In genomic region chr15:42149493-42150245, GRCh38 we compare ENCODE assay signal across 17 cellular contexts. TPM values are rescaled to one million over a fixed set of nuclear protein-coding genes. Genes with fewer than 3 reads are reported as not detected.
DNase-seq lines count a peak whose midpoint lies in the region; ATAC-seq, FAIRE-seq and TF ChIP-seq lines count a peak whose summit lies in the region.
"Had no signal": no experiment of that assay in that cellular context is flagged by ENCODE, and none has a peak within 500 bp of the region (broad histone marks: within the 10 kb centered on the region; RNA-seq: fewer than 3 reads in every experiment).

No MANE protein-coding gene starts in this region.

- H3K23me2 ChIP-seq in H1 (ENCODE audit: low read depth, low read length): no peaks in the 10 kb centered on the region

- H4K8ac ChIP-seq in H1 (ENCODE audit: extremely low read depth, insufficient read depth, low read length): peak overlapping the region; percentile 28; the same call in 1 of the 2 replicates

- no peak overlapping the region for H4K91ac ChIP-seq in H1 (replicated peaks; ENCODE audit: insufficient read length, low read length)

- no peak for TF ChIP-seq EP300 in H1 (IDR thresholded peaks at IDR 0.05; ENCODE audit: borderline replicate concordance in 1 of 2, low read depth in 2 of 2, low read length in 2 of 2)

- no peaks in the 10 kb centered on the region for H3K27me3 ChIP-seq in H1 (replicated peaks in 1 of 4; ENCODE audit: control insufficient read depth in 3 of 4, extremely low read depth in 1 of 4, insufficient read depth in 3 of 4, low read length in 3 of 4)
- no peaks in the 10 kb centered on the region for H3K27me3 ChIP-seq in neural progenitor cell

- H3K9ac ChIP-seq in H1 (replicated peaks in 1 of 4; ENCODE audit: extremely low read depth in 1 of 4, low read depth in 3 of 4, low read length in 3 of 4) (no peak overlapping the region), neural progenitor cell (no peak overlapping the region)

- DNase-seq in D341Med (ENCODE audit: low spot score) (peak; percentile 21), HFFc6 (no peak), H1 (ENCODE audit: low read depth in 1 of 2, low spot score in 2 of 2) (no peak), neural progenitor cell (ENCODE audit: low spot score) (no peak), NCI-H226 (no peak)
- no peak for DNase-seq in activated CD4-positive, alpha-beta T cell treated with anti-CD3 and anti-CD28 coated beads, Interleukin-2, amount 10 ng/mL, durations not matched to agents 7 days and 5 days
- DNase-seq: ACHN; Calu3; CD4-positive, CD25-positive, alpha-beta regulatory T cell; MM.1S; NCI-H1105; NCI-H187; NCI-H510A had no signal

- CTCF ChIA-PET in H1 (lab: Charles Lee; ENCODE audit: partially characterized antibody): interaction anchor here (0.9 to 22.6 kb wide), 8 partner anchors 12 to 160 kb away, joined by 3 to 416 read pairs (median 4); no protein-coding TSS in a partner anchor
- CTCF ChIA-PET in activated CD4-positive, alpha-beta T cell treated with anti-CD3 and anti-CD28 coated beads, Interleukin-2, amount 10 ng/mL, durations not matched to agents 7 days and 5 days (lab: Charles Lee): interaction anchor here (1.7 kb wide), 1 partner anchor 11 kb away, joined by 3 read pairs; no protein-coding TSS in a partner anchor

- H3K4me3 ChIP-seq in H1 (ENCODE audit: extremely low read depth in 1 of 4, insufficient read depth in 2 of 4, low read depth in 3 of 4, low read length in 4 of 4): no peak overlapping the region
- H3K4me3 ChIP-seq in neural progenitor cell: no peak overlapping the region

- H3K4me2 ChIP-seq in H1 (ENCODE audit: insufficient read depth in 1 of 2, low read depth in 2 of 2, low read length in 2 of 2): no peak overlapping the region
- no peak overlapping the region for H3K4me2 ChIP-seq in neural progenitor cell

- 96% methylated on average over 15 of the region's 16 CpGs; no CpG with 5 or more reads in 1 of the 2 experiments for WGBS in H1 (ENCODE audit: extremely low coverage in 1 of 2, insufficient coverage in 1 of 2, insufficient read length in 1 of 2, insufficient replicate concordance in 2 of 2, low coverage in 1 of 2, low lambda C conversion rate in 2 of 2, missing lambda C conversion rate in 1 of 2), 2 experiments

- H3K79me1 ChIP-seq in H1 (ENCODE audit: low read depth, low read length): no peaks in the 10 kb centered on the region

- H3K9me3 ChIP-seq in H1 (ENCODE audit: insufficient read depth in 2 of 2, low read depth in 1 of 2, low read length in 1 of 2): no peaks in the 10 kb centered on the region
- H3K9me3 ChIP-seq in neural progenitor cell (ENCODE audit: low read depth): no peaks in the 10 kb centered on the region

- H3K23ac ChIP-seq in H1 (ENCODE audit: insufficient read length): no peak overlapping the region

- H3K4me3 Mint-ChIP-seq in HFFc6: no peak overlapping the region
- H3K4me3 Mint-ChIP-seq in neural progenitor cell: no peak overlapping the region
- no peak overlapping the region for H3K4me3 Mint-ChIP-seq in activated CD4-positive, alpha-beta T cell treated with anti-CD3 and anti-CD28 coated beads, Interleukin-2, amount 10 ng/mL, durations not matched to agents 7 days and 5 days
- H3K4me3 Mint-ChIP-seq: CD4-positive, CD25-positive, alpha-beta regulatory T cell had no signal

- H3K4me1 Mint-ChIP-seq in HFFc6 (ENCODE audit: low read depth) (no peaks in the 10 kb centered on the region), neural progenitor cell (peaks cover 6% of the 10 kb centered on the region)
- H3K4me1 Mint-ChIP-seq in activated CD4-positive, alpha-beta T cell treated with anti-CD3 and anti-CD28 coated beads, Interleukin-2, amount 10 ng/mL, durations not matched to agents 7 days and 5 days: no peaks in the 10 kb centered on the region
- H3K4me1 Mint-ChIP-seq: CD4-positive, CD25-positive, alpha-beta regulatory T cell had no signal

- H3K27ac Mint-ChIP-seq in HFFc6 (no peak overlapping the region), neural progenitor cell (peak overlapping the region; percentile 37)
- no peak overlapping the region for H3K27ac Mint-ChIP-seq in activated CD4-positive, alpha-beta T cell treated with anti-CD3 and anti-CD28 coated beads, Interleukin-2, amount 10 ng/mL, durations not matched to agents 7 days and 5 days
- H3K27ac Mint-ChIP-seq: CD4-positive, CD25-positive, alpha-beta regulatory T cell had no signal

- H3K4me1 ChIP-seq in H1 (replicated peaks in 1 of 4; ENCODE audit: control insufficient read depth in 3 of 4, insufficient read depth in 4 of 4, low read length in 3 of 4) (peaks cover 0 to 3% (median 0%) of the 10 kb centered on the region in 4 experiments; a peak in 1 of 7 replicates), neural progenitor cell (no peaks in the 10 kb centered on the region)

- H2AFZ ChIP-seq in H1 (ENCODE audit: low read length) (no peak overlapping the region), neural progenitor cell (replicated peaks) (no peak overlapping the region)

- no peak overlapping the region for H3K14ac ChIP-seq in H1 (ENCODE audit: insufficient read length)

- H3K27me3 Mint-ChIP-seq in HFFc6 (ENCODE audit: insufficient read depth) (peaks cover 39% of the 10 kb centered on the region), neural progenitor cell (ENCODE audit: insufficient read depth, low read depth) (peaks cover 11% of the 10 kb centered on the region)
- H3K27me3 Mint-ChIP-seq in activated CD4-positive, alpha-beta T cell treated with anti-CD3 and anti-CD28 coated beads, Interleukin-2, amount 10 ng/mL, durations not matched to agents 7 days and 5 days: no peaks in the 10 kb centered on the region

- no peaks in the 10 kb centered on the region for H3K9me3 Mint-ChIP-seq in HFFc6
- no peaks in the 10 kb centered on the region for H3K9me3 Mint-ChIP-seq in neural progenitor cell
- H3K9me3 Mint-ChIP-seq in activated CD4-positive, alpha-beta T cell treated with anti-CD3 and anti-CD28 coated beads, Interleukin-2, amount 10 ng/mL, durations not matched to agents 7 days and 5 days: no peaks in the 10 kb centered on the region
- H3K9me3 Mint-ChIP-seq: CD4-positive, CD25-positive, alpha-beta regulatory T cell had no signal

- no peaks in the 10 kb centered on the region for H3K79me2 ChIP-seq in H1 (ENCODE audit: control insufficient read depth in 1 of 2, insufficient read depth in 2 of 2, low read length in 2 of 2)
- no peaks in the 10 kb centered on the region for H3K79me2 ChIP-seq in neural progenitor cell (ENCODE audit: low read depth)

- peak in 1 of 2 experiments; percentile 20; a peak in 1 of 4 replicates for TF ChIP-seq RAD21 in H1 (IDR thresholded peaks at IDR 0.05 in 1 of 2, conservative IDR thresholded peaks at IDR 0.05 in 1 of 2; ENCODE audit: low read depth in 2 of 2, low read length in 2 of 2)

- ATAC-seq in HG03439 (IDR thresholded peaks at IDR 0.05; ENCODE audit: unreplicated experiment): no peak
- no peak for ATAC-seq in HG02623 (IDR thresholded peaks at IDR 0.05; ENCODE audit: unreplicated experiment)

- H3K36me3 ChIP-seq in H1 (ENCODE audit: control insufficient read depth in 2 of 4, insufficient read depth in 4 of 4, low read length in 3 of 4) (no peaks in the 10 kb centered on the region), neural progenitor cell (no peaks in the 10 kb centered on the region)

- POLR2A ChIA-PET in H1 (lab: Charles Lee; ENCODE audit: partially characterized antibody): interaction anchor here (0.6 to 1.4 kb wide), 4 partner anchors 11 to 83 kb away, joined by 3 to 4 read pairs (median 3); no protein-coding TSS in a partner anchor
- POLR2A ChIA-PET in activated CD4-positive, alpha-beta T cell treated with anti-CD3 and anti-CD28 coated beads, Interleukin-2, amount 10 ng/mL, durations not matched to agents 7 days and 5 days (lab: Charles Lee): no interaction called here

- H3K56ac ChIP-seq in H1 (replicated peaks; ENCODE audit: insufficient read length, low read depth, low read length): no peak overlapping the region

- no peak overlapping the region for H2BK120ac ChIP-seq in H1 (replicated peaks; ENCODE audit: low read depth, low read length)

- H4K5ac ChIP-seq in H1 (ENCODE audit: insufficient read length, low read depth, low read length): no peak overlapping the region

- H2BK20ac ChIP-seq in H1 (ENCODE audit: low read length): no peak overlapping the region

- no peak overlapping the region for H2AK5ac ChIP-seq in H1 (ENCODE audit: low read depth, low read length)

- no peaks in the 10 kb centered on the region for H3F3A ChIP-seq in neural progenitor cell (ENCODE audit: low read depth)

- H3K27ac ChIP-seq in H1 (ENCODE audit: low read depth, low read length): no peak overlapping the region
- no peak overlapping the region for H3K27ac ChIP-seq in neural progenitor cell

- no peak overlapping the region for H2BK5ac ChIP-seq in H1 (ENCODE audit: low read depth, low read length)

- no peak for FAIRE-seq in H1 (lab: Jason Lieb, UNC)
- FAIRE-seq: G401.6, GM12891 had no signal

- no peak overlapping the region for H2BK12ac ChIP-seq in H1 (ENCODE audit: low read depth, low read length)

- H3K18ac ChIP-seq in H1 (ENCODE audit: extremely low read depth, low read length): no peak overlapping the region

- H4K20me1 ChIP-seq in H1 (replicated peaks in 1 of 2; ENCODE audit: control insufficient read depth in 1 of 2, insufficient read depth in 2 of 2, low read length in 2 of 2) (no peaks in the 10 kb centered on the region), neural progenitor cell (ENCODE audit: low read depth) (no peaks in the 10 kb centered on the region)

- TF ChIP-seq POLR2A in H1 (IDR thresholded peaks at IDR 0.05; ENCODE audit: control extremely low read depth in 1 of 2, low read depth in 2 of 2, low read length in 2 of 2): no peak

- TF ChIP-seq CTCF in HFFc6 (IDR thresholded peaks at IDR 0.05): peak; percentile 9; the same call in 1 of the 2 replicates
- TF ChIP-seq CTCF in H1 (IDR thresholded peaks at IDR 0.05; ENCODE audit: control extremely low read depth in 1 of 3, insufficient read depth in 1 of 3, low read depth in 1 of 3, low read length in 3 of 3): peak; percentile 18 to 34 (median 25); a peak in 3 of 4 replicates
- no peak for TF ChIP-seq CTCF in neural progenitor cell (IDR thresholded peaks at IDR 0.05)

- no peak overlapping the region for H2BK15ac ChIP-seq in H1 (ENCODE audit: low read length)

- no peaks in the 10 kb centered on the region for H3K36me3 Mint-ChIP-seq in HFFc6 (ENCODE audit: low read depth)
- H3K36me3 Mint-ChIP-seq in neural progenitor cell: no peaks in the 10 kb centered on the region
- H3K36me3 Mint-ChIP-seq in activated CD4-positive, alpha-beta T cell treated with anti-CD3 and anti-CD28 coated beads, Interleukin-2, amount 10 ng/mL, durations not matched to agents 7 days and 5 days (ENCODE audit: low read depth): no peaks in the 10 kb centered on the region
- H3K36me3 Mint-ChIP-seq: CD4-positive, CD25-positive, alpha-beta regulatory T cell had no signal

- no peak overlapping the region for H3K4ac ChIP-seq in H1 (replicated peaks; ENCODE audit: insufficient read length, low read depth, low read length)

RNA-seq across cellular contexts. Expression of gene PLA2G4F, which starts 6.8 kb away (rescaled TPM):
- not detected for total RNA-seq in HFFc6 (2021; fragmentation: NEBNext Ultra II Directional; extraction: Animal tissue kit (Norgen Biotek cat#: 25700))
- not detected in 2 replicates for total RNA-seq in H1 (2021; fragmentation: NEBNext Ultra II Directional; extraction: Animal tissue kit (Norgen Biotek cat#: 25700))
- not detected in 2 replicates for polyA plus RNA-seq in H1 (2011; rRNA removed)
- polyA plus RNA-seq in H1 (2011; cell fraction: cytosol; rRNA removed): not detected
- not detected for polyA plus RNA-seq in H1 (2011; cell fraction: nucleus; rRNA removed)
- not detected in 4 replicates for polyA plus RNA-seq in H1 (2012, experiment 1 of 2)
- polyA plus RNA-seq in H1 (2012, experiment 2 of 2): not detected
- not detected for polyA plus RNA-seq in H1 (2013, experiment 1 of 2)
- polyA plus RNA-seq in H1 (2013, experiment 2 of 2): 0.04 TPM
- not detected in 2 replicates for polyA minus RNA-seq in H1 (2011; rRNA and poly(A)+ RNA removed)
- not detected for polyA minus RNA-seq in H1 (2011; cell fraction: cytosol; rRNA and poly(A)+ RNA removed)
- polyA minus RNA-seq in H1 (2011; cell fraction: nucleus; rRNA and poly(A)+ RNA removed): not detected
- total RNA-seq in neural progenitor cell (ENCODE audit: low replicate concordance): not detected in 2 replicates
- total RNA-seq in activated CD4-positive, alpha-beta T cell treated with anti-CD3 and anti-CD28 coated beads, Interleukin-2, amount 10 ng/mL, durations not matched to agents 7 days and 5 days: not detected
- total RNA-seq: CD4-positive, CD25-positive, alpha-beta regulatory T cell had no signal
- polyA plus RNA-seq: CD4-positive, CD25-positive, alpha-beta regulatory T cell had no signal

RNA-seq across cellular contexts. Expression of gene PLA2G4D, which starts 55.3 kb away (rescaled TPM):
- not detected for total RNA-seq in HFFc6 (2021; fragmentation: NEBNext Ultra II Directional; extraction: Animal tissue kit (Norgen Biotek cat#: 25700))
- 0.07 and 0.33 TPM in 2 replicates for total RNA-seq in H1 (2021; fragmentation: NEBNext Ultra II Directional; extraction: Animal tissue kit (Norgen Biotek cat#: 25700))
- polyA plus RNA-seq in H1 (2011; rRNA removed): 0.18 and 0.20 TPM in 2 replicates
- 0.14 TPM for polyA plus RNA-seq in H1 (2011; cell fraction: cytosol; rRNA removed)
- polyA plus RNA-seq in H1 (2011; cell fraction: nucleus; rRNA removed): 0.67 TPM
- 0.06 to 0.13 TPM (median 0.09 TPM) in 3 of 4 replicates, not detected in the other for polyA plus RNA-seq in H1 (2012, experiment 1 of 2)
- 0.09 TPM for polyA plus RNA-seq in H1 (2012, experiment 2 of 2)
- 0.10 TPM for polyA plus RNA-seq in H1 (2013, experiment 1 of 2)
- 0.06 TPM for polyA plus RNA-seq in H1 (2013, experiment 2 of 2)
- 0.22 TPM in 1 of 2 replicates, not detected in the other for polyA minus RNA-seq in H1 (2011; rRNA and poly(A)+ RNA removed)
- polyA minus RNA-seq in H1 (2011; cell fraction: cytosol; rRNA and poly(A)+ RNA removed): not detected
- polyA minus RNA-seq in H1 (2011; cell fraction: nucleus; rRNA and poly(A)+ RNA removed): 0.30 TPM
- not detected in 2 replicates for total RNA-seq in neural progenitor cell (ENCODE audit: low replicate concordance)
- total RNA-seq in activated CD4-positive, alpha-beta T cell treated with anti-CD3 and anti-CD28 coated beads, Interleukin-2, amount 10 ng/mL, durations not matched to agents 7 days and 5 days: not detected
- total RNA-seq: Calu3; CD4-positive, CD25-positive, alpha-beta regulatory T cell had no signal
- polyA plus RNA-seq: CD4-positive, CD25-positive, alpha-beta regulatory T cell had no signal

RNA-seq across cellular contexts. Expression of gene VPS39, which starts 58.4 kb away (rescaled TPM):
- 10 to 100 TPM; 51.1 to 58.5 (median 52.8) TPM for total RNA-seq in HFFc6 (2021; fragmentation: NEBNext Ultra II Directional; extraction: Animal tissue kit (Norgen Biotek cat#: 25700))
- total RNA-seq in H1 (2021; fragmentation: NEBNext Ultra II Directional; extraction: Animal tissue kit (Norgen Biotek cat#: 25700)): 36.6 and 39.6 TPM in 2 replicates
- 34.4 and 40.4 TPM in 2 replicates for polyA plus RNA-seq in H1 (2011; rRNA removed)
- polyA plus RNA-seq in H1 (2011; cell fraction: cytosol; rRNA removed): 35.2 TPM
- 74.5 TPM for polyA plus RNA-seq in H1 (2011; cell fraction: nucleus; rRNA removed)
- polyA plus RNA-seq in H1 (2012, experiment 1 of 2): 33.7 to 38.2 TPM (median 34.0 TPM) in 4 replicates
- polyA plus RNA-seq in H1 (2012, experiment 2 of 2): 6.8 TPM
- polyA plus RNA-seq in H1 (2013, experiment 1 of 2): 23.0 TPM
- 22.3 TPM for polyA plus RNA-seq in H1 (2013, experiment 2 of 2)
- polyA minus RNA-seq in H1 (2011; rRNA and poly(A)+ RNA removed): 50.3 and 58.6 TPM in 2 replicates
- 22.4 TPM for polyA minus RNA-seq in H1 (2011; cell fraction: cytosol; rRNA and poly(A)+ RNA removed)
- 77.5 TPM for polyA minus RNA-seq in H1 (2011; cell fraction: nucleus; rRNA and poly(A)+ RNA removed)
- 55.3 and 66.9 TPM in 2 replicates for total RNA-seq in neural progenitor cell (ENCODE audit: low replicate concordance)
- total RNA-seq in activated CD4-positive, alpha-beta T cell treated with anti-CD3 and anti-CD28 coated beads, Interleukin-2, amount 10 ng/mL, durations not matched to agents 7 days and 5 days: 10 to 100 TPM; 66.8 to 77.5 TPM
